8 cellular contexts compared by ENCODE assay signal in the genomic region with DNA sequence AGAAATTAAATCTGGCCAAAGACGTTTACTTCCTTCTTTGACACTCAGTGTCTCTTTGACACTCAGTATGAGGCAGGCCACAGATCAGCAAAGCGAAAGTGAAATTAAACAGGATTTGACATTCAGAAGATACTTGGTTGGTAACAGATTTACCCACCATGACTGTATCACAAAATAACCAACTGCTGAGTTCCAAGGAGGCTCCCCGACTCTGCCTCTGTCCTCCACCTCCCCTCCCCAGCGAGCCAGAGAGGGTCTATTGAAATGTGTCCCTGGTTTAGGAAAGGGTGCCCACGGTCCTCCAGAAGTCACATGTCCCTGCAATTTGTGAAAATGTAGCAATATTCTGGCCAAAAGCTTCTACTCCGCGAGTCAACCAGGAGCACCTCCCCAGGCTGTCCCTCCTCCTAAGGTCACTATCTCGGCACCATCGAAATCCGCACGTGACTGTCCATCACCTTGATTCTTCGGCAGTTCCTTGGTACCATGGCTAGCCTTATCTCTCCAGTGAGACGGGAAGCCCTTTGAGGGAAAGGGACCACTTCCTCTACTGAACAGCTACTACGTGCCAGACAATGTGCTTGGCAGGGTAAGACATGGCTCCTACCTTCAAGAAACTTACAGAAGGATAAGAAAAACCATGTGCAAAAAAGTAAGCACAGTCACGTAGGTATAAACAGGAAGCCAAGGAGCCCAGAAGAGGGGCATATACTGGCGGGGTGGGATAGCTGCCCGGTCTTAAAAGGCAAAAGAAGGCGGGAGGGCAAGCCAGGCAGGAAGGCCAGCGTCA. TPM values are rescaled to one million over a fixed set of nuclear protein-coding genes. Genes with fewer than 3 reads are reported as not detected.
DNase-seq lines count a peak whose midpoint lies in the region; ATAC-seq, FAIRE-seq and TF ChIP-seq lines count a peak whose summit lies in the region.

No MANE protein-coding gene starts in this region.

- TF ChIP-seq POLR2A in GM12892 (IDR thresholded peaks at IDR 0.05; ENCODE audit: low read depth, low read length), result no peak; the same call in 1 of the 2 replicates

- intact Hi-C loops in left ventricle myocardium inferior (cut with micrococcal nuclease), result loop anchor here (10.0 kb wide), 1 partner anchor 108 kb away; the partner anchor contains the start of gene N4BP2L2
- intact Hi-C loops in sciatic nerve (cut with DNase I), result no loop called here

- H3K9me3 ChIP-seq in left ventricle myocardium inferior (replicated peaks), result no peaks in the 10 kb centered on the region

- H3K4me3 ChIP-seq in left ventricle myocardium inferior, result peak overlapping the region; percentile 83

- DNase-seq in GM12892 (ENCODE audit: insufficient read length) (no peak), NOMO-1 treated with DMSO at 0.1 percent for 48 hours (lab: John Stamatoyannopoulos, UW; ENCODE audit: unreplicated experiment) (peak; percentile 92), left ventricle myocardium inferior (no peak), sciatic nerve (ENCODE audit: low spot score) (no peak), NCI-H2081 (lab: John Stamatoyannopoulos, UW) (no peak), A172 (ENCODE audit: low spot score) (no peak)
- peak; percentile 4 for DNase-seq in activated gamma-delta T cell treated with anti-CD3 and anti-CD28 coated beads, Interleukin-2, amount 50 U/mL, for 16 hours (ENCODE audit: low read depth)

- H3K27me3 ChIP-seq in left ventricle myocardium inferior (ENCODE audit: low read depth), result no peaks in the 10 kb centered on the region

- H3K27ac ChIP-seq in left ventricle myocardium inferior (replicated peaks), result peak overlapping the region; percentile 92

- ATAC-seq in HG02571 (IDR thresholded peaks at IDR 0.05; ENCODE audit: unreplicated experiment), result peak; percentile 29
- ATAC-seq in sciatic nerve, result peak; percentile 51

- peaks cover 11% of the 10 kb centered on the region for H3K36me3 ChIP-seq in left ventricle myocardium inferior

- no peak for TF ChIP-seq CTCF in left ventricle myocardium inferior (IDR thresholded peaks at IDR 0.05; ENCODE audit: borderline replicate concordance)

- H3K4me1 ChIP-seq in left ventricle myocardium inferior, result peaks cover 57% of the 10 kb centered on the region

- peak; percentile 91 for FAIRE-seq in GM12892 (lab: Jason Lieb, UNC)

RNA-seq across cellular contexts. Expression of gene N4BP2L1, which starts 1.5 kb away (rescaled TPM):
- 26.8 TPM for polyA plus RNA-seq in GM12892 (2012; ENCODE audit: missing spikeins)
- total RNA-seq in left ventricle myocardium inferior, result 4.6 TPM
- total RNA-seq in sciatic nerve, result 32.3 TPM
- 1.5 and 2.2 TPM in 2 replicates for total RNA-seq in A172 (2014; rRNA removed; shearing (Covaris generic))

Comparison
In these comparisons a context has a peak if more than half of its experiments do, and no peak if none do; other contexts are left out.
1. DNase-seq: peak in NOMO-1 treated with DMSO at 0.1 percent for 48 hours (single experiment) and activated gamma-delta T cell treated with anti-CD3 and anti-CD28 coated beads, Interleukin-2, amount 50 U/mL, for 16 hours (single experiment); none in GM12892 (single experiment), left ventricle myocardium inferior (single experiment), sciatic nerve (single experiment), NCI-H2081 (0 of 2) and A172 (single experiment).